1 cellular context compared by ENCODE assay signal in genomic region chr17:30824356-30825145, GRCh38.
TF ChIP-seq lines count a peak whose summit lies in the region.

Gene CRLF3 (minus strand): TSS chr17:30824692. CDS start chr17:30824651, 41 bp downstream.

TF ChIP-seq in HepG2, 621 proteins besides CTCF, POLR2A, EP300 and RAD21 (continued from another document and continues in another):
- TF ChIP-seq AKAP8 (CRISPR knock-in tag; IDR thresholded peaks at IDR 0.05) (no peak), ZBTB42 (CRISPR knock-in tag; IDR thresholded peaks at IDR 0.05) (no peak), ZBTB3 (CRISPR knock-in tag; IDR thresholded peaks at IDR 0.05; ENCODE audit: borderline replicate concordance, low read depth) (no peak), ZBTB49 (CRISPR knock-in tag; IDR thresholded peaks at IDR 0.05; ENCODE audit: borderline replicate concordance) (no peak), FOXA1 (IDR thresholded peaks at IDR 0.05) (no peak), FOXA1 (CRISPR knock-in tag; IDR thresholded peaks at IDR 0.05) (no peak), PCBP1 (IDR thresholded peaks at IDR 0.05; ENCODE audit: borderline replicate concordance, low read depth, low read length) (0 out of 2 replicates have a peak, but pooled peaks have one; percentile 45), EED (CRISPR knock-in tag; IDR thresholded peaks at IDR 0.05) (0 out of 2 replicates have a peak, but pooled peaks have one; percentile 74), NCOA2 (CRISPR knock-in tag; IDR thresholded peaks at IDR 0.05) (no peak; the same call in 1 of the 2 replicates), ZNF589 (CRISPR knock-in tag; conservative IDR thresholded peaks at IDR 0.05) (no peak), LCORL (IDR thresholded peaks at IDR 0.05) (no peak), LCORL (CRISPR knock-in tag; IDR thresholded peaks at IDR 0.05) (peak; percentile 76), RBM39 (IDR thresholded peaks at IDR 0.05; ENCODE audit: low read depth, low read length, poor library complexity, severe bottlenecking) (peak; percentile 66), MTF1 (CRISPR knock-in tag; IDR thresholded peaks at IDR 0.05) (no peak), NFE2 (CRISPR knock-in tag; IDR thresholded peaks at IDR 0.05) (no peak), ZBTB38 (CRISPR knock-in tag; IDR thresholded peaks at IDR 0.05) (peak; percentile 98), ZFP82 (CRISPR knock-in tag; IDR thresholded peaks at IDR 0.05; ENCODE audit: borderline replicate concordance) (peak; percentile 82; the same call in 1 of the 2 replicates), AKNA (CRISPR knock-in tag; IDR thresholded peaks at IDR 0.05; ENCODE audit: borderline replicate concordance) (no peak), ZNF296 (CRISPR knock-in tag; conservative IDR thresholded peaks at IDR 0.05) (no peak), PHF20 (CRISPR knock-in tag; IDR thresholded peaks at IDR 0.05) (peak; percentile 65), REST (IDR thresholded peaks at IDR 0.05; ENCODE audit: borderline replicate concordance in 1 of 2, low read depth in 1 of 2, low read length in 2 of 2) (no peak), E2F2 (CRISPR knock-in tag; IDR thresholded peaks at IDR 0.05; ENCODE audit: borderline replicate concordance) (no peak), ZNF737 (CRISPR knock-in tag; IDR thresholded peaks at IDR 0.05; ENCODE audit: borderline replicate concordance) (no peak), HOXA7 (CRISPR knock-in tag; IDR thresholded peaks at IDR 0.05) (no peak), ONECUT2 (CRISPR knock-in tag; IDR thresholded peaks at IDR 0.05) (no peak), ZNF329 (CRISPR knock-in tag; IDR thresholded peaks at IDR 0.05; ENCODE audit: low read depth) (peak; percentile 68; the same call in 1 of the 2 replicates), CHD4 (IDR thresholded peaks at IDR 0.05; ENCODE audit: borderline replicate concordance, low read length) (no peak), SOX13 (IDR thresholded peaks at IDR 0.05) (no peak), SOX13 (CRISPR knock-in tag; conservative IDR thresholded peaks at IDR 0.05 in 1 of 2, IDR thresholded peaks at IDR 0.05 in 1 of 2) (peak in 1 of 2 experiments; percentile 17; a peak in 1 of 4 replicates), ZNF576 (CRISPR knock-in tag; IDR thresholded peaks at IDR 0.05) (no peak), MAF1 (CRISPR knock-in tag; IDR thresholded peaks at IDR 0.05; ENCODE audit: borderline replicate concordance) (no peak), REPIN1 (CRISPR knock-in tag; IDR thresholded peaks at IDR 0.05; ENCODE audit: borderline replicate concordance, low read depth) (peak; percentile 79; the same call in 1 of the 2 replicates), ZNF143 (CRISPR knock-in tag; IDR thresholded peaks at IDR 0.05) (no peak), ZBTB39 (CRISPR knock-in tag; IDR thresholded peaks at IDR 0.05) (0 out of 2 replicates have a peak, but pooled peaks have one; percentile 23), GLI4 (CRISPR knock-in tag; IDR thresholded peaks at IDR 0.05; ENCODE audit: borderline replicate concordance) (no peak), KLF9 (CRISPR knock-in tag; IDR thresholded peaks at IDR 0.05; ENCODE audit: low read depth) (peak; percentile 50; the same call in 1 of the 2 replicates), NFAT5 (CRISPR knock-in tag; IDR thresholded peaks at IDR 0.05) (no peak), JUND (CRISPR knock-in tag; IDR thresholded peaks at IDR 0.05) (no peak), ZNF362 (CRISPR knock-in tag; IDR thresholded peaks at IDR 0.05; ENCODE audit: borderline replicate concordance) (peak; percentile 50; the same call in 1 of the 2 replicates), ZNF432 (CRISPR knock-in tag; IDR thresholded peaks at IDR 0.05; ENCODE audit: borderline replicate concordance) (no peak), NFRKB (IDR thresholded peaks at IDR 0.05) (no peak)
